ENCODE assay signal across 17 cellular contexts in genomic region chr13:33182729-33183128, GRCh38.
DNase-seq lines count a peak whose midpoint lies in the region; ATAC-seq and TF ChIP-seq lines count a peak whose summit lies in the region.
"Had no signal": no experiment of that assay in that cellular context is flagged by ENCODE, and none has a peak within 500 bp of the region (broad histone marks: within the 10 kb centered on the region; RNA-seq: fewer than 3 reads in every experiment).

No MANE protein-coding gene starts in this region.

- H4K20me1 ChIP-seq in osteoblast (ENCODE audit: insufficient read depth, low read length) = no peaks in the 10 kb centered on the region

- peak overlapping the region; percentile 100 for H3K27ac ChIP-seq in osteoblast (ENCODE audit: low read depth, low read length)
- H3K27ac ChIP-seq: cardiac muscle cell, tibial artery had no signal

- no peaks in the 10 kb centered on the region for H3K9me3 ChIP-seq in osteoblast (ENCODE audit: low read depth, low read length)
- H3K9me3 ChIP-seq: SK-N-SH, tibial artery had no signal

- H3K36me3 ChIP-seq in osteoblast (ENCODE audit: insufficient read depth, low read length) = peaks cover 16% of the 10 kb centered on the region
- H3K36me3 ChIP-seq: cardiac muscle cell, tibial artery had no signal

- H3K79me2 ChIP-seq in osteoblast (ENCODE audit: insufficient read depth, low read length) = peaks cover 80% of the 10 kb centered on the region

- DNase-seq in NCI-H524 treated with DMSO at 0.1 percent for 48 hours (lab: John Stamatoyannopoulos, UW) (peak; percentile 23), osteoblast (ENCODE audit: insufficient read length, low spot score, missing footprints) (no peak), A172 (ENCODE audit: low spot score) (no peak), 8988T (no peak)
- DNase-seq: activated naive CD4-positive, alpha-beta T cell; H9; head of caudate nucleus; NCI-H226; OCI-M1; SK-N-SH; stimulated activated CD4-positive, alpha-beta T cell treated with anti-CD3 and anti-CD28 coated beads, Interleukin-2, amount 100 ng/mL, for 24 hours; tibial artery had no signal

- TF ChIP-seq CTCF in osteoblast (IDR thresholded peaks at IDR 0.05; ENCODE audit: extremely low read depth, low read depth, low read length) = no peak

- ATAC-seq in GM18520 (IDR thresholded peaks at IDR 0.05; ENCODE audit: unreplicated experiment) = peak; percentile 35
- ATAC-seq in HG02610 (IDR thresholded peaks at IDR 0.05; ENCODE audit: unreplicated experiment) = peak; percentile 79
- ATAC-seq in SK-N-SH treated with all-trans-retinoic acid at 6 μM for 48 hours = no peak
- no peak for ATAC-seq in GM21447 (IDR thresholded peaks at IDR 0.05; ENCODE audit: unreplicated experiment)

- H2AFZ ChIP-seq in osteoblast (ENCODE audit: low read length) = no peak overlapping the region

- H3K27me3 ChIP-seq in osteoblast (ENCODE audit: insufficient read depth, low read length) = no peaks in the 10 kb centered on the region
- H3K27me3 ChIP-seq: cardiac muscle cell, tibial artery had no signal

- peaks cover 49% of the 10 kb centered on the region for H3K4me1 ChIP-seq in osteoblast (ENCODE audit: insufficient read depth, low read length)

- H3K4me2 ChIP-seq in osteoblast (ENCODE audit: insufficient read depth, low read length) = no peak overlapping the region
- H3K4me2 ChIP-seq: SK-N-SH had no signal

- no peak overlapping the region for H3K4me3 ChIP-seq in osteoblast (ENCODE audit: insufficient read depth, low read length)
- H3K4me3 ChIP-seq: cardiac muscle cell, tibial artery had no signal

TF ChIP-seq in SK-N-SH treated with all-trans-retinoic acid at 6 μM for 48 hours, 23 proteins besides CTCF, POLR2A, EP300 and RAD21:
- no peak for TF ChIP-seq POU6F1 (CRISPR knock-in tag; IDR thresholded peaks at IDR 0.05; ENCODE audit: borderline replicate concordance, low read depth)
- no peak for TF ChIP-seq ZFP30 (CRISPR knock-in tag; IDR thresholded peaks at IDR 0.05)
- no peak for TF ChIP-seq RARB (CRISPR knock-in tag; IDR thresholded peaks at IDR 0.05)
- no peak for TF ChIP-seq ARNTL (CRISPR knock-in tag; IDR thresholded peaks at IDR 0.05; ENCODE audit: borderline replicate concordance, low read depth)
- no peak for TF ChIP-seq ZNF8 (CRISPR knock-in tag; IDR thresholded peaks at IDR 0.05)
- no peak for TF ChIP-seq TOX (CRISPR knock-in tag; IDR thresholded peaks at IDR 0.05; ENCODE audit: borderline replicate concordance)
- no peak for TF ChIP-seq OSR1 (CRISPR knock-in tag; IDR thresholded peaks at IDR 0.05)
- no peak for TF ChIP-seq TSHZ2 (CRISPR knock-in tag; IDR thresholded peaks at IDR 0.05)
- TF ChIP-seq ZNF565 (CRISPR knock-in tag; conservative IDR thresholded peaks at IDR 0.05; ENCODE audit: low read depth) = no peak
- no peak for TF ChIP-seq SNAI2 (CRISPR knock-in tag; IDR thresholded peaks at IDR 0.05)
- no peak for TF ChIP-seq PPARA (CRISPR knock-in tag; IDR thresholded peaks at IDR 0.05; ENCODE audit: borderline replicate concordance)
- TF ChIP-seq TCF4 (CRISPR knock-in tag; IDR thresholded peaks at IDR 0.05; ENCODE audit: borderline replicate concordance) = no peak
- TF ChIP-seq BACH2 (CRISPR knock-in tag; IDR thresholded peaks at IDR 0.05; ENCODE audit: borderline replicate concordance) = no peak
- TF ChIP-seq ZFP3 (CRISPR knock-in tag; IDR thresholded peaks at IDR 0.05) = no peak
- no peak for TF ChIP-seq PATZ1 (CRISPR knock-in tag; IDR thresholded peaks at IDR 0.05; ENCODE audit: borderline replicate concordance)
- no peak for TF ChIP-seq ZC3H10 (CRISPR knock-in tag; IDR thresholded peaks at IDR 0.05)
- TF ChIP-seq ESRRG (CRISPR knock-in tag; IDR thresholded peaks at IDR 0.05) = no peak

Comparison
In these comparisons a context has a peak if more than half of its experiments do, and no peak if none do; other contexts are left out.
1. ATAC-seq: peak in GM18520 (single experiment) and HG02610 (single experiment); none in SK-N-SH treated with all-trans-retinoic acid at 6 μM for 48 hours (single experiment) and GM21447 (single experiment).